In genomic region chr7:4277936-4278335, GRCh38 we compare ENCODE assay signal across 24 cellular contexts.
"Had no signal": no experiment of that assay in that cellular context is flagged by ENCODE, and none has a peak within 500 bp of the region (broad histone marks: within the 10 kb centered on the region; RNA-seq: fewer than 3 reads in every experiment).

No MANE protein-coding gene starts in this region.

- H3K4me3 ChIP-seq: coronary artery, esophagus muscularis mucosa, gastroesophageal sphincter, heart left ventricle, hepatocyte, left lung, prostate gland, sigmoid colon, skin epidermis, spleen, thoracic aorta, tibial nerve, upper lobe of right lung had no signal

- H3K4me1 ChIP-seq: esophagus muscularis mucosa, foreskin keratinocyte, gastroesophageal sphincter, heart left ventricle, left lung, prostate gland, sigmoid colon, spleen, tibial nerve, upper lobe of right lung had no signal

- H3K27ac ChIP-seq: coronary artery, esophagus muscularis mucosa, foreskin keratinocyte, gastroesophageal sphincter, heart left ventricle, hepatocyte, left lung, prostate gland, sigmoid colon, skin epidermis, spleen, thoracic aorta, tibial nerve, upper lobe of right lung had no signal

- H3K36me3 ChIP-seq: esophagus muscularis mucosa, gastroesophageal sphincter, heart left ventricle, left lung, prostate gland, sigmoid colon, spleen, thoracic aorta, tibial nerve, upper lobe of right lung had no signal

- H3K4me2 ChIP-seq: hepatocyte had no signal

- H3K79me2 ChIP-seq: hepatocyte had no signal

- H3K9me3 ChIP-seq: prostate gland had no signal

- H3K27me3 ChIP-seq: foreskin keratinocyte, heart left ventricle, hepatocyte, left lung, sigmoid colon, spleen, tibial nerve, upper lobe of right lung had no signal

- ATAC-seq: foreskin keratinocyte; gastroesophageal sphincter; heart left ventricle; left cardiac atrium; left lung; natural killer cell treated with Interleukin-12 subunit alpha and Interleukin-12 subunit beta and Interleukin-15 and Interleukin-18, amount 100 ng/mL, for 72 hours; right cardiac atrium; stimulated activated memory B cell treated with anti-CD40 and anti-IgM and Interleukin-4, amounts not matched to agents 10 μg/mL and 1 μg/mL and 100 μg/mL, for 72 hours; upper lobe of right lung had no signal

- DNase-seq: dermis blood vessel endothelial cell; effector memory CD4-positive, alpha-beta T cell; foreskin keratinocyte; left cardiac atrium; left lung; mesenchymal stem cell; midbrain; naive B cell; right cardiac atrium; sigmoid colon; stimulated activated CD4-positive, alpha-beta T cell treated with anti-CD3 and anti-CD28 coated beads, Interleukin-4, amount 100 ng/mL, for 4 hours had no signal

- H2AFZ ChIP-seq: hepatocyte had no signal
